In the genomic region with DNA sequence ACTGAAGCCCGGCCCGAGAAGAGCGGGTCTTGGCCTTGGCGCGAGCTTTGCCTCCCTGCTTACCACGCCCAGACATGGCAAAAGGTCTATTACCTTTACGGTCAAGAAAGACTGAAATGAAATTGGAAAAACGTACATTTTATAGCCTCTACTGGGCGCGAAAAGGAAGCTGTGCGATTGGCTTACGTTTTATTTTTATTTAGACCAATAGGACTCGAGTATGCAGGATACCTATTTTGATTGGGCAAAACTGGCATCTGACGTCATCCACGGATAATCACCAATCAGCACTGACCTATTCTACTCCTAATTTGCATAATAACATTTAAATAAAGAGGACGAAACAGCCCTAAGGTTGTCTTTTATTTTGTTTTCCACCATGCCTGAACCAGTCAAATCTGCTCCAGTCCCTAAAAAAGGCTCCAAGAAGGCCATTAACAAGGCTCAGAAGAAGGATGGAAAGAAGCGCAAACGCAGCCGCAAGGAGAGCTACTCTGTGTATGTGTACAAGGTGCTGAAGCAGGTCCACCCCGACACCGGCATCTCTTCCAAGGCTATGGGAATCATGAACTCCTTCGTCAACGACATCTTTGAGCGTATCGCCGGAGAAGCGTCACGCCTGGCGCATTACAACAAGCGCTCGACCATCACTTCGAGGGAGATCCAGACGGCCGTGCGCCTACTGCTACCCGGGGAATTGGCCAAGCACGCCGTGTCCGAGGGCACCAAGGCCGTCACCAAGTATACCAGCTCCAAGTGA, we compare ENCODE assay signal across 8 cellular contexts.
DNase-seq lines count a peak whose midpoint lies in the region; ATAC-seq, FAIRE-seq and TF ChIP-seq lines count a peak whose summit lies in the region.

No MANE protein-coding gene starts in this region.

- H3K4me1 ChIP-seq in HepG2 (ENCODE audit: insufficient read depth, low read length) (peaks cover 44% of the 10 kb centered on the region), SJCRH30 (no peaks in the 10 kb centered on the region)

- H3K36me3 Mint-ChIP-seq in dendritic cell treated with granulocyte-macrophage colony-stimulating factor and Interleukin-4, amounts not matched to agents 40 ng/mL and 50 ng/mL, for 4 days (ENCODE audit: low read depth) = no peaks in the 10 kb centered on the region

- CTCF ChIA-PET in HepG2 (lab: Yijun Ruan, JAX; ENCODE audit: low intra/inter-chr PET ratio, low total read pairs) = no interaction called here

- FAIRE-seq in HepG2 (lab: Jason Lieb, UNC) = peak; percentile 71

- no peaks in the 10 kb centered on the region for H3K9me3 Mint-ChIP-seq in dendritic cell treated with granulocyte-macrophage colony-stimulating factor and Interleukin-4, amounts not matched to agents 40 ng/mL and 50 ng/mL, for 4 days

- H3K4me3 ChIP-seq in HepG2 (replicated peaks in 1 of 3; ENCODE audit: insufficient read depth in 1 of 3, low read depth in 2 of 3, low read length in 3 of 3) (peak overlapping the region; percentile 33 to 62 (median 53); a peak in 5 of 6 replicates), SJCRH30 (no peak overlapping the region)

- POLR2A ChIA-PET in HepG2 (lab: Yijun Ruan, JAX) = interaction anchor here (0.7 to 4.6 kb wide), 6 partner anchors 9 to 1691 kb away, joined by 3 to 40 read pairs (median 16); a partner anchor contains a TSS

- H3K4me1 Mint-ChIP-seq in dendritic cell treated with granulocyte-macrophage colony-stimulating factor and Interleukin-4, amounts not matched to agents 40 ng/mL and 50 ng/mL, for 4 days (ENCODE audit: low read depth) = peaks cover 24% of the 10 kb centered on the region

- intact Hi-C loops in dendritic cell treated with granulocyte-macrophage colony-stimulating factor and Interleukin-4, amounts not matched to agents 40 ng/mL and 50 ng/mL, for 4 days (cut with micrococcal nuclease) = loop anchor here (2.0 kb wide), 1 partner anchor 78 kb away; a partner anchor contains a TSS
- intact Hi-C loops in HepG2 (cut with micrococcal nuclease; ENCODE audit: unreplicated experiment) = no loop called here

- no peak for TF ChIP-seq RAD21 in HepG2 (CRISPR knock-in tag; IDR thresholded peaks at IDR 0.05)

- H4K20me1 ChIP-seq in HepG2 (ENCODE audit: insufficient read depth, low read length) = no peaks in the 10 kb centered on the region

- DNase-seq in GM13977 (ENCODE audit: low spot score) = peak; percentile 75
- DNase-seq in NCI-H2171 (lab: John Stamatoyannopoulos, UW) = peak; percentile 66
- DNase-seq in activated CD4-positive, CD25-positive, alpha-beta regulatory T cell (lab: John Stamatoyannopoulos, UW) = peak; percentile 19 to 49 (median 44)
- peak; percentile 92 for DNase-seq in HepG2 (ENCODE audit: low spot score)
- DNase-seq in stimulated activated CD8-positive, alpha-beta memory T cell treated with anti-CD3 and anti-CD28 coated beads, Interleukin-4, amount 100 ng/mL, for 48 hours = peak; percentile 75
- DNase-seq in SJCRH30 = no peak

- no peak overlapping the region for H2AFZ ChIP-seq in HepG2 (ENCODE audit: low read length)

- peak overlapping the region; percentile 74 for H3K27ac Mint-ChIP-seq in dendritic cell treated with granulocyte-macrophage colony-stimulating factor and Interleukin-4, amounts not matched to agents 40 ng/mL and 50 ng/mL, for 4 days

- H3K27me3 ChIP-seq in HepG2 (ENCODE audit: control insufficient read depth in 1 of 2, insufficient read depth in 2 of 2, low read length in 2 of 2) = no peaks in the 10 kb centered on the region; a peak in 1 of 5 replicates
- no peaks in the 10 kb centered on the region for H3K27me3 ChIP-seq in SJCRH30

- ATAC-seq in HG02840 (IDR thresholded peaks at IDR 0.05; ENCODE audit: low FRiP score, unreplicated experiment) (peak; percentile 57), HepG2 (peak; percentile 58)

- H3K36me3 ChIP-seq in HepG2 (replicated peaks in 1 of 2; ENCODE audit: control insufficient read depth in 1 of 2, insufficient read depth in 2 of 2, low read length in 2 of 2) = no peaks in the 10 kb centered on the region
- no peaks in the 10 kb centered on the region for H3K36me3 ChIP-seq in SJCRH30

- H3K27me3 Mint-ChIP-seq in dendritic cell treated with granulocyte-macrophage colony-stimulating factor and Interleukin-4, amounts not matched to agents 40 ng/mL and 50 ng/mL, for 4 days = peaks cover 2% of the 10 kb centered on the region

- TF ChIP-seq POLR2A in HepG2 (IDR thresholded peaks at IDR 0.05; ENCODE audit: insufficient read depth in 1 of 2, low read depth in 2 of 2, low read length in 2 of 2) = peak in 1 of 2 experiments; percentile 85; a peak in 3 of 4 replicates

- TF ChIP-seq EP300 in HepG2 (IDR thresholded peaks at IDR 0.05; ENCODE audit: low read depth in 2 of 2, low read length in 2 of 2) (no peak), HepG2 (CRISPR knock-in tag; IDR thresholded peaks at IDR 0.05; ENCODE audit: borderline replicate concordance) (no peak)

- peak overlapping the region; percentile 73 for H3K27ac ChIP-seq in HepG2 (ENCODE audit: extremely low read length, insufficient read depth, low read length)
- no peak overlapping the region for H3K27ac ChIP-seq in SJCRH30

- TF ChIP-seq CTCF in GM13977 (IDR thresholded peaks at IDR 0.05; ENCODE audit: extremely low read depth, insufficient read depth, missing control alignments) (no peak), HepG2 (CRISPR knock-in tag; IDR thresholded peaks at IDR 0.05) (no peak)

- peak overlapping the region; percentile 66 for H3K9ac ChIP-seq in HepG2 (ENCODE audit: insufficient read depth, low read depth, low read length)

- no TSS peak for BruUV-seq in HepG2 (replicated peaks; lab: Mats Ljungman, UMichigan)

- 58% methylated on average over 38 of the region's 40 CpGs for WGBS in HepG2 (ENCODE audit: low lambda C conversion rate)

- H3K79me2 ChIP-seq in HepG2 (ENCODE audit: insufficient read depth, low read length) = peaks cover 2% of the 10 kb centered on the region

- H3K9me3 ChIP-seq in HepG2 (ENCODE audit: low read length) (no peaks in the 10 kb centered on the region), SJCRH30 (replicated peaks) (no peaks in the 10 kb centered on the region)

- peak overlapping the region; percentile 76 for H3K4me3 Mint-ChIP-seq in dendritic cell treated with granulocyte-macrophage colony-stimulating factor and Interleukin-4, amounts not matched to agents 40 ng/mL and 50 ng/mL, for 4 days

- peak overlapping the region; percentile 66 for H3K4me2 ChIP-seq in HepG2 (ENCODE audit: low read depth, low read length)

- in situ Hi-C loops in GM13977 (cut with MboI; ENCODE audit: low pct_unique_long_range_greater_than_20kb, low sequenced_read_pairs, unreplicated experiment) = loop anchor here (25.0 kb wide), 1 partner anchor 1578 kb away; a partner anchor contains a TSS
- in situ Hi-C loops in HepG2 (cut with HindIII; ENCODE audit: extremely low pct_ligation_motif_present, low pct_unique_long_range_greater_than_20kb) = loop anchor here (10.0 kb wide), 1 partner anchor 1780 kb away; a partner anchor contains a TSS

TF ChIP-seq in HepG2, 621 proteins besides CTCF, POLR2A, EP300 and RAD21 (continues in another document):
- TF ChIP-seq TARDBP (CRISPR knock-in tag; IDR thresholded peaks at IDR 0.05) (0 out of 2 replicates have a peak, but pooled peaks have one; percentile 7), ZMYM4 (CRISPR knock-in tag; IDR thresholded peaks at IDR 0.05) (peak; percentile 85), ZNF605 (CRISPR knock-in tag; IDR thresholded peaks at IDR 0.05) (no peak; the same call in 1 of the 2 replicates), ARHGAP35 (CRISPR knock-in tag; IDR thresholded peaks at IDR 0.05; ENCODE audit: borderline replicate concordance) (no peak), ZFX (CRISPR knock-in tag; IDR thresholded peaks at IDR 0.05; ENCODE audit: low read depth) (0 out of 2 replicates have a peak, but pooled peaks have one; percentile 5)
- TF ChIP-seq, protein P1, sequence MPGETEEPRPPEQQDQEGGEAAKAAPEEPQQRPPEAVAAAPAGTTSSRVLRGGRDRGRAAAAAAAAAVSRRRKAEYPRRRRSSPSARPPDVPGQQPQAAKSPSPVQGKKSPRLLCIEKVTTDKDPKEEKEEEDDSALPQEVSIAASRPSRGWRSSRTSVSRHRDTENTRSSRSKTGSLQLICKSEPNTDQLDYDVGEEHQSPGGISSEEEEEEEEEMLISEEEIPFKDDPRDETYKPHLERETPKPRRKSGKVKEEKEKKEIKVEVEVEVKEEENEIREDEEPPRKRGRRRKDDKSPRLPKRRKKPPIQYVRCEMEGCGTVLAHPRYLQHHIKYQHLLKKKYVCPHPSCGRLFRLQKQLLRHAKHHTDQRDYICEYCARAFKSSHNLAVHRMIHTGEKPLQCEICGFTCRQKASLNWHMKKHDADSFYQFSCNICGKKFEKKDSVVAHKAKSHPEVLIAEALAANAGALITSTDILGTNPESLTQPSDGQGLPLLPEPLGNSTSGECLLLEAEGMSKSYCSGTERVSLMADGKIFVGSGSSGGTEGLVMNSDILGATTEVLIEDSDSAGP (CRISPR knock-in tag; IDR thresholded peaks at IDR 0.05; ENCODE audit: borderline replicate concordance) = peak; percentile 70; the same call in 1 of the 2 replicates
- TF ChIP-seq, protein P2, sequence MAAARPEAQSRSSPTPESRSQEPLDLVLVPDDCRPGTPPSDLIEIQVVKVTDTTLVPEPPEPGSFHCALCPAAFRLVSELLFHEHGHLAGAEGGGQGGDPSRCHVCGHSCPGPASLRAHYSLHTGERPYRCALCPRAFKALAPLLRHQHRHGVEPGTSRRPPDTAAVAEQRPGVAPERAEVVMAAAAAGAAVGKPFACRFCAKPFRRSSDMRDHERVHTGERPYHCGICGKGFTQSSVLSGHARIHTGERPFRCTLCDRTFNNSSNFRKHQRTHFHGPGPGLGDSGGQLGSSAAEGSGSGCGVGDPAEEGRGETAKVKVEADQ (CRISPR knock-in tag; IDR thresholded peaks at IDR 0.05; ENCODE audit: borderline replicate concordance) = peak; percentile 32
- TF ChIP-seq, protein P3, sequence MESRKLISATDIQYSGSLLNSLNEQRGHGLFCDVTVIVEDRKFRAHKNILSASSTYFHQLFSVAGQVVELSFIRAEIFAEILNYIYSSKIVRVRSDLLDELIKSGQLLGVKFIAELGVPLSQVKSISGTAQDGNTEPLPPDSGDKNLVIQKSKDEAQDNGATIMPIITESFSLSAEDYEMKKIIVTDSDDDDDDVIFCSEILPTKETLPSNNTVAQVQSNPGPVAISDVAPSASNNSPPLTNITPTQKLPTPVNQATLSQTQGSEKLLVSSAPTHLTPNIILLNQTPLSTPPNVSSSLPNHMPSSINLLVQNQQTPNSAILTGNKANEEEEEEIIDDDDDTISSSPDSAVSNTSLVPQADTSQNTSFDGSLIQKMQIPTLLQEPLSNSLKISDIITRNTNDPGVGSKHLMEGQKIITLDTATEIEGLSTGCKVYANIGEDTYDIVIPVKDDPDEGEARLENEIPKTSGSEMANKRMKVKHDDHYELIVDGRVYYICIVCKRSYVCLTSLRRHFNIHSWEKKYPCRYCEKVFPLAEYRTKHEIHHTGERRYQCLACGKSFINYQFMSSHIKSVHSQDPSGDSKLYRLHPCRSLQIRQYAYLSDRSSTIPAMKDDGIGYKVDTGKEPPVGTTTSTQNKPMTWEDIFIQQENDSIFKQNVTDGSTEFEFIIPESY (CRISPR knock-in tag; IDR thresholded peaks at IDR 0.05) = 0 out of 2 replicates have a peak, but pooled peaks have one; percentile 63

Comparison
In these comparisons a context has a peak if more than half of its experiments do, and no peak if none do; other contexts are left out.
1. DNase-seq: peak in GM13977 (single experiment), NCI-H2171 (single experiment), activated CD4-positive, CD25-positive, alpha-beta regulatory T cell (4 of 4), HepG2 (single experiment) and stimulated activated CD8-positive, alpha-beta memory T cell treated with anti-CD3 and anti-CD28 coated beads, Interleukin-4, amount 100 ng/mL, for 48 hours (single experiment); none in SJCRH30 (0 of 2).